ENCODE assay signal across 8 cellular contexts in genomic region chr9:120578614-120579013, GRCh38. TPM values are rescaled to one million over a fixed set of nuclear protein-coding genes. Genes with fewer than 3 reads are reported as not detected.
DNase-seq lines count a peak whose midpoint lies in the region; ATAC-seq and TF ChIP-seq lines count a peak whose summit lies in the region.

No MANE protein-coding gene starts in this region.

- H3K4me2 ChIP-seq in hepatocyte: peak overlapping the region; percentile 86

- H4K20me1 ChIP-seq in hepatocyte (ENCODE audit: insufficient read depth, poor library complexity, severe bottlenecking): no peaks in the 10 kb centered on the region

- DNase-seq in left ventricle myocardium inferior: no peak
- DNase-seq in left ventricle myocardium superior: no peak
- DNase-seq in SK-N-MC (ENCODE audit: low read depth, low spot score): no peak
- no peak for DNase-seq in hepatocyte (ENCODE audit: low spot score)
- DNase-seq in tibial artery: no peak
- no peak for DNase-seq in OCI-M1 (lab: John Stamatoyannopoulos, UW)
- DNase-seq in omental fat pad (ENCODE audit: low spot score): no peak
- no peak for DNase-seq in stimulated activated CD8-positive, alpha-beta memory T cell treated with anti-CD3 and anti-CD28 coated beads, Interleukin-4, amount 100 ng/mL, for 48 hours

- peaks cover 60% of the 10 kb centered on the region for H3K79me2 ChIP-seq in hepatocyte

- peak overlapping the region; percentile 93 for H3K9ac ChIP-seq in SK-N-MC (ENCODE audit: insufficient read length)

- no peak for ATAC-seq in left ventricle myocardium superior
- ATAC-seq in omental fat pad (ENCODE audit: low FRiP score): no peak

- peak overlapping the region; percentile 96 for H3K4me3 ChIP-seq in left ventricle myocardium inferior
- H3K4me3 ChIP-seq in SK-N-MC: peak overlapping the region; percentile 92
- H3K4me3 ChIP-seq in hepatocyte: no peak overlapping the region
- peak overlapping the region; percentile 94 to 97 for H3K4me3 ChIP-seq in tibial artery

- H3K4me1 ChIP-seq in left ventricle myocardium inferior: peaks cover 35% of the 10 kb centered on the region
- peaks cover 12% of the 10 kb centered on the region for H3K4me1 ChIP-seq in hepatocyte (ENCODE audit: insufficient read depth)
- H3K4me1 ChIP-seq in tibial artery: peaks cover 0 to 19% (median 14%) of the 10 kb centered on the region in 4 donors

- no peaks in the 10 kb centered on the region for H3K9me2 ChIP-seq in hepatocyte (replicated peaks; ENCODE audit: insufficient read depth)

- no peak overlapping the region for H2AFZ ChIP-seq in hepatocyte

- WGBS in hepatocyte (ENCODE audit: low lambda C conversion rate, missing lambda C conversion rate): 92% methylated on average over 8 of the region's 8 CpGs

- intact Hi-C loops in left ventricle myocardium inferior (cut with micrococcal nuclease): no loop called here
- intact Hi-C loops in left ventricle myocardium superior (cut with micrococcal nuclease): no loop called here
- intact Hi-C loops in tibial artery (cut with DNase I; ENCODE audit: low total_unique reads): no loop called here

- no peaks in the 10 kb centered on the region for H3K9me3 ChIP-seq in left ventricle myocardium inferior (replicated peaks)
- no peaks in the 10 kb centered on the region for H3K9me3 ChIP-seq in SK-N-MC (ENCODE audit: low read depth, low read length)
- H3K9me3 ChIP-seq in hepatocyte (ENCODE audit: low read depth): no peaks in the 10 kb centered on the region
- H3K9me3 ChIP-seq in tibial artery: no peaks in the 10 kb centered on the region

- H3K36me3 ChIP-seq in left ventricle myocardium inferior: no peaks in the 10 kb centered on the region
- peaks cover 18% of the 10 kb centered on the region for H3K36me3 ChIP-seq in SK-N-MC (ENCODE audit: insufficient read depth, low read length)
- H3K36me3 ChIP-seq in hepatocyte (replicated peaks; ENCODE audit: insufficient read depth, low read depth): no peaks in the 10 kb centered on the region
- peaks cover 0 to 11% (median 0%) of the 10 kb centered on the region in 3 donors for H3K36me3 ChIP-seq in tibial artery

- H3K27ac ChIP-seq in left ventricle myocardium inferior (replicated peaks) (no peak overlapping the region), SK-N-MC (no peak overlapping the region), hepatocyte (no peak overlapping the region), tibial artery (no peak overlapping the region)

- H3K27me3 ChIP-seq in left ventricle myocardium inferior (ENCODE audit: low read depth) (no peaks in the 10 kb centered on the region), hepatocyte (no peaks in the 10 kb centered on the region), tibial artery (no peaks in the 10 kb centered on the region)

- TF ChIP-seq CTCF in left ventricle myocardium inferior (IDR thresholded peaks at IDR 0.05; ENCODE audit: borderline replicate concordance) (no peak), hepatocyte (IDR thresholded peaks at IDR 0.05; ENCODE audit: poor library complexity) (no peak), tibial artery (IDR thresholded peaks at IDR 0.05) (no peak), omental fat pad (IDR thresholded peaks at IDR 0.05) (no peak)

RNA-seq across cellular contexts. Expression of gene CDK5RAP2, which starts 1.4 kb away (rescaled TPM):
- total RNA-seq in left ventricle myocardium inferior (63.6 TPM), left ventricle myocardium superior (83.6 TPM), hepatocyte (28.0 and 30.9 TPM in 2 replicates), omental fat pad (10 to 100 TPM; 32.8 to 47.6 (median 39.4) TPM)
- 23.9 and 28.8 TPM in 2 replicates for polyA plus RNA-seq in hepatocyte
